18 cellular contexts compared by ENCODE assay signal in genomic region chr12:52331833-52332232, GRCh38. TPM values are rescaled to one million over a fixed set of nuclear protein-coding genes. Genes with fewer than 3 reads are reported as not detected.
DNase-seq lines count a peak whose midpoint lies in the region; ATAC-seq, FAIRE-seq and TF ChIP-seq lines count a peak whose summit lies in the region.
"Had no signal": no experiment of that assay in that cellular context is flagged by ENCODE, and none has a peak within 500 bp of the region (broad histone marks: within the 10 kb centered on the region; RNA-seq: fewer than 3 reads in every experiment).

No MANE protein-coding gene starts in this region.

- H2AFZ ChIP-seq in Karpas-422 (ENCODE audit: low read length): no peak overlapping the region

- no peaks in the 10 kb centered on the region for H3K9me3 Mint-ChIP-seq in activated naive CD4-positive, alpha-beta T cell treated with anti-CD3 and anti-CD28 coated beads, Interleukin-2, amount 10 ng/mL, durations not matched to agents 7 days and 5 days

- TF ChIP-seq CTCF in right lobe of liver (IDR thresholded peaks at IDR 0.05): no peak

- intact Hi-C loops in right lobe of liver (cut with DNase I): no loop called here

- H3K9me3 ChIP-seq in right lobe of liver (no peaks in the 10 kb centered on the region), small intestine (ENCODE audit: control insufficient read depth, low read depth) (no peaks in the 10 kb centered on the region), Karpas-422 (ENCODE audit: low read length) (no peaks in the 10 kb centered on the region)
- H3K9me3 ChIP-seq: Caco-2 had no signal

- ATAC-seq in right lobe of liver: peak; percentile 33 to 52 (median 36)

- 53% methylated on average over 3 of the region's 3 CpGs for WGBS in right lobe of liver (ENCODE audit: insufficient coverage, low coverage, low lambda C conversion rate, missing lambda C conversion rate)
- 38 to 66% (median 54%) methylated on average over 3 of the region's 3 CpGs for WGBS in small intestine, 3 donors

- peaks cover 24% of the 10 kb centered on the region for H3K27me3 Mint-ChIP-seq in activated naive CD4-positive, alpha-beta T cell treated with anti-CD3 and anti-CD28 coated beads, Interleukin-2, amount 10 ng/mL, durations not matched to agents 7 days and 5 days

- FAIRE-seq in small intestine (lab: Jason Lieb, UNC): no peak

- no peak overlapping the region for H3K27ac ChIP-seq in right lobe of liver
- H3K27ac ChIP-seq in small intestine (ENCODE audit: low read depth in 1 of 2, low read length in 1 of 2): no peak overlapping the region
- H3K27ac ChIP-seq in Karpas-422 (ENCODE audit: low read length): no peak overlapping the region
- H3K27ac ChIP-seq: BLaER1, HL-60 had no signal

- H3K27ac Mint-ChIP-seq in activated naive CD4-positive, alpha-beta T cell treated with anti-CD3 and anti-CD28 coated beads, Interleukin-2, amount 10 ng/mL, durations not matched to agents 7 days and 5 days: no peak overlapping the region
- H3K27ac Mint-ChIP-seq: CD8-positive, alpha-beta memory T cell; HFFc6 had no signal

- H3K79me2 ChIP-seq in Karpas-422 (ENCODE audit: low read length): no peaks in the 10 kb centered on the region

- H3K9ac ChIP-seq in Karpas-422 (ENCODE audit: low read length): no peak overlapping the region
- H3K9ac ChIP-seq: BLaER1 had no signal

- H3K36me3 ChIP-seq in right lobe of liver (no peaks in the 10 kb centered on the region), small intestine (ENCODE audit: control insufficient read depth in 2 of 2, insufficient read depth in 2 of 2, low read length in 2 of 2) (no peaks in the 10 kb centered on the region), Karpas-422 (ENCODE audit: insufficient read depth, low read length) (no peaks in the 10 kb centered on the region)
- H3K36me3 ChIP-seq: BLaER1 had no signal

- no peaks in the 10 kb centered on the region for H4K20me1 ChIP-seq in Karpas-422 (ENCODE audit: insufficient read depth, low read depth, low read length)
- H4K20me1 ChIP-seq: BLaER1 had no signal

- TF ChIP-seq POLR2A in right lobe of liver (IDR thresholded peaks at IDR 0.05): no peak

- CTCF ChIA-PET in activated naive CD4-positive, alpha-beta T cell treated with anti-CD3 and anti-CD28 coated beads, Interleukin-2, amount 10 ng/mL, durations not matched to agents 7 days and 5 days (lab: Charles Lee): interaction anchor here (1.4 kb wide), 1 partner anchor 53 kb away, joined by 5 read pairs; no protein-coding TSS in a partner anchor

- H3K27me3 ChIP-seq in right lobe of liver (no peaks in the 10 kb centered on the region), small intestine (ENCODE audit: control insufficient read depth in 2 of 2, insufficient read depth in 2 of 2, low read length in 2 of 2) (no peaks in the 10 kb centered on the region), Karpas-422 (ENCODE audit: low read length) (no peaks in the 10 kb centered on the region)
- H3K27me3 ChIP-seq: BLaER1 had no signal

- H3K4me3 ChIP-seq in right lobe of liver (no peak overlapping the region), small intestine (ENCODE audit: low read depth in 1 of 2, low read length in 2 of 2) (no peak overlapping the region), Karpas-422 (ENCODE audit: low read length) (no peak overlapping the region)
- H3K4me3 ChIP-seq: BLaER1 had no signal

- no peak overlapping the region for H3K4me2 ChIP-seq in Karpas-422 (ENCODE audit: low read depth, low read length, poor library complexity, severe bottlenecking)
- H3K4me2 ChIP-seq: BLaER1 had no signal

- H3K4me1 ChIP-seq in right lobe of liver (peaks cover 0 to 29% (median 4%) of the 10 kb centered on the region in 4 donors), small intestine (ENCODE audit: control insufficient read depth in 2 of 2, insufficient read depth in 1 of 2, low read depth in 1 of 2, low read length in 1 of 2) (peaks cover 0 to 5% of the 10 kb centered on the region in 2 donors), Karpas-422 (ENCODE audit: low read length) (peaks cover 41% of the 10 kb centered on the region)
- H3K4me1 ChIP-seq: BLaER1 had no signal

- no peaks in the 10 kb centered on the region for H3K9me2 ChIP-seq in Karpas-422 (replicated peaks; ENCODE audit: insufficient read depth, low read length)

- H3K4me1 Mint-ChIP-seq in activated naive CD4-positive, alpha-beta T cell treated with anti-CD3 and anti-CD28 coated beads, Interleukin-2, amount 10 ng/mL, durations not matched to agents 7 days and 5 days: peaks cover 12% of the 10 kb centered on the region

- peak; percentile 5 for DNase-seq in activated naive CD4-positive, alpha-beta T cell treated with anti-CD3 and anti-CD28 coated beads, Interleukin-2, amount 10 ng/mL, durations not matched to agents 7 days and 5 days
- no peak for DNase-seq in activated naive CD4-positive, alpha-beta T cell treated with Interleukin-2 at 50 U/mL for 16 hours
- DNase-seq in right lobe of liver (no peak), small intestine (peak; percentile 44), cerebellar cortex (ENCODE audit: low spot score) (no peak), Karpas-422 (no peak), kidney glomerular epithelial cell (lab: John Stamatoyannopoulos, UW) (no peak)
- DNase-seq: 8988T; AML-193; Caco-2; CD8-positive, alpha-beta memory T cell; HCEC 1CT; HFFc6; IMR-90 had no signal

- no peak overlapping the region for H3K4me3 Mint-ChIP-seq in activated naive CD4-positive, alpha-beta T cell treated with anti-CD3 and anti-CD28 coated beads, Interleukin-2, amount 10 ng/mL, durations not matched to agents 7 days and 5 days
- H3K4me3 Mint-ChIP-seq: CD8-positive, alpha-beta memory T cell; HFFc6 had no signal

- H3K36me3 Mint-ChIP-seq in activated naive CD4-positive, alpha-beta T cell treated with anti-CD3 and anti-CD28 coated beads, Interleukin-2, amount 10 ng/mL, durations not matched to agents 7 days and 5 days: no peaks in the 10 kb centered on the region

RNA-seq across cellular contexts. Expression of gene KRT83, which starts 10.6 kb away (rescaled TPM):
- total RNA-seq in right lobe of liver: not detected
- not detected for polyA plus RNA-seq in small intestine
- not detected in 2 replicates for total RNA-seq in Karpas-422 (2014; rRNA removed; shearing (Covaris generic); ENCODE audit: low replicate concordance)
- total RNA-seq: Caco-2; CD8-positive, alpha-beta memory T cell; Daoy; H4; HFFc6; IMR-90 had no signal
- polyA plus RNA-seq: CD8-positive, alpha-beta memory T cell; IMR-90 had no signal

RNA-seq across cellular contexts. Expression of gene KRT85, which starts 35.4 kb away (rescaled TPM):
- total RNA-seq in right lobe of liver: not detected
- polyA plus RNA-seq in small intestine: not detected
- not detected in 2 replicates for total RNA-seq in Karpas-422 (2014; rRNA removed; shearing (Covaris generic); ENCODE audit: low replicate concordance)
- total RNA-seq: Caco-2; CD8-positive, alpha-beta memory T cell; H4; HFFc6; IMR-90 had no signal
- polyA plus RNA-seq: CD8-positive, alpha-beta memory T cell; IMR-90 had no signal

RNA-seq across cellular contexts. Expression of gene KRT81, which starts 40.5 kb away (rescaled TPM):
- under 1 TPM in 1 of 6 experiments, not detected in 5; 0.13 TPM for total RNA-seq in right lobe of liver
- not detected for polyA plus RNA-seq in small intestine
- not detected in 2 replicates for total RNA-seq in Karpas-422 (2014; rRNA removed; shearing (Covaris generic); ENCODE audit: low replicate concordance)
- total RNA-seq: CD8-positive, alpha-beta memory T cell had no signal
- polyA plus RNA-seq: CD8-positive, alpha-beta memory T cell had no signal

RNA-seq across cellular contexts. Expression of gene KRT84, which starts 53.6 kb away (rescaled TPM):
- total RNA-seq in right lobe of liver: not detected
- not detected for polyA plus RNA-seq in small intestine
- total RNA-seq in Karpas-422 (2014; rRNA removed; shearing (Covaris generic); ENCODE audit: low replicate concordance): not detected in 2 replicates
- total RNA-seq: Caco-2; CD8-positive, alpha-beta memory T cell; Daoy; H4; HFFc6; IMR-90 had no signal
- polyA plus RNA-seq: CD8-positive, alpha-beta memory T cell; IMR-90 had no signal

RNA-seq across cellular contexts. Expression of gene KRT86, which starts 57.4 kb away (rescaled TPM):
- total RNA-seq in right lobe of liver: not detected
- under 1 TPM in 2 of 3 donors, not detected in 1; 0.01 to 0.54 TPM for polyA plus RNA-seq in small intestine
- total RNA-seq in Karpas-422 (2014; rRNA removed; shearing (Covaris generic); ENCODE audit: low replicate concordance): not detected in 2 replicates
- total RNA-seq: Caco-2, IMR-90 had no signal
- polyA plus RNA-seq: CD8-positive, alpha-beta memory T cell; IMR-90 had no signal

Comparison
In these comparisons a context has a peak if more than half of its experiments do, and no peak if none do; other contexts are left out.
1. DNase-seq: peak in activated naive CD4-positive, alpha-beta T cell treated with anti-CD3 and anti-CD28 coated beads, Interleukin-2, amount 10 ng/mL, durations not matched to agents 7 days and 5 days (single experiment) and small intestine (single experiment); none in activated naive CD4-positive, alpha-beta T cell treated with Interleukin-2 at 50 U/mL for 16 hours (single experiment), right lobe of liver (0 of 3), cerebellar cortex (single experiment), Karpas-422 (single experiment) and kidney glomerular epithelial cell (single experiment).